In the genomic region with DNA sequence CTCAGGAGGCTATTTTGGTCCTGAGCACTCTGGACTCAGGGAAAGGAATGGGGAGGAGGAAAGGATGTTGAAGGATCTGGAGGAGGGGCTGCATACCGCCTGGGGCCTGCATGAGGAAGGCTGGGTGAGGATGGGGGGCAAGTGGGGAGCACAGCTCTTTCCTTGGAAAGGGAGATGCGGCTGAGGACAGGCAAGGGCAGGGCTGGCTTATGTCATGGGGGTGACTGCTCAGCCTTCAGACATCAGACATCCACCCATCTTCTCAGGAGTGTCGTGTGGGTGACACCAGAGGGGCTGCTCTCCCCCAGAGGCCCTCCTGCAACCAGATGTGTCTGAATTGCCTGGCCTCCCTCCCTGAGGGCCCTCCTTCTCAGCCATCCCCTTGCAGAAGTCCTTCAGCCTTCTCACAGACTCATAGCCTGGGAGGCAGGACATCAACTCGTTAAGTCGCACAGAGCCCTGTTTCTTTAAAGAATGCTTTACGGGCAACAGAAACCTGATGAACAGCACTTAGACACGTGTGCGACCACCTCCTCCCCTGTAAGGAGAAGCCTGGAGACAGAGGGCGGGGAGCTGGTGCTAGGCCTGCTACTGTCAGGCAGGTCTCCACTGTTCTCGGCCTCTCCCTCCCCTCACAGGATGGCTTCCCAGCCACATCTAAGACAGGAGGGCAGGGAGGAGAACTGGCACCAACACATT, we compare ENCODE assay signal across 22 cellular contexts.
"Had no signal": no experiment of that assay in that cellular context is flagged by ENCODE, and none has a peak within 500 bp of the region (broad histone marks: within the 10 kb centered on the region; RNA-seq: fewer than 3 reads in every experiment).

No MANE protein-coding gene starts in this region.

- H3K27ac ChIP-seq: epithelial cell of prostate, esophagus squamous epithelium, gastroesophageal sphincter, pancreas, psoas muscle, sigmoid colon, skin epidermis, testis, transverse colon had no signal

- H3K36me3 ChIP-seq: esophagus squamous epithelium, gastroesophageal sphincter, pancreas, sigmoid colon, transverse colon had no signal

- H3K9me3 ChIP-seq: esophagus squamous epithelium, pancreas, psoas muscle, testis, transverse colon had no signal

- DNase-seq: effector memory CD8-positive, alpha-beta T cell; esophagus squamous epithelium; foreskin fibroblast; glutamatergic neuron; kidney glomerular epithelial cell; mammary epithelial cell; mucosa of descending colon; naive thymus-derived CD8-positive, alpha-beta T cell; nucleus accumbens; psoas muscle; retina; sigmoid colon; stimulated activated CD4-positive, alpha-beta T cell treated with anti-CD3 and anti-CD28 coated beads, Interleukin-2, amount 100 ng/mL, for 24 hours; stimulated activated CD4-positive, alpha-beta T cell treated with anti-CD3 and anti-CD28 coated beads, Interleukin-4, amount 100 ng/mL, for 4 hours; stimulated activated naive B cell treated with anti-CD40 and anti-IgM and Interleukin-4, amounts not matched to agents 10 μg/mL and 1 μg/mL and 100 μg/mL, for 72 hours; stimulated activated naive CD8-positive, alpha-beta T cell treated with anti-CD3 and anti-CD28 coated beads, Interleukin-15, amount 100 ng/mL, for 72 hours; testis; transverse colon had no signal

- H3K4me3 ChIP-seq: esophagus squamous epithelium, gastroesophageal sphincter, mucosa of descending colon, pancreas, psoas muscle, sigmoid colon, skin epidermis, testis, transverse colon had no signal

- H3K27me3 ChIP-seq: esophagus squamous epithelium, gastroesophageal sphincter, pancreas, sigmoid colon, testis, transverse colon had no signal

- H3K4me1 ChIP-seq: esophagus squamous epithelium, gastroesophageal sphincter, pancreas, psoas muscle, sigmoid colon, testis, transverse colon had no signal
